Comparison of ENCODE assay signal across 9 cellular contexts in genomic region chr20:14336667-14337066, GRCh38. TPM values are rescaled to one million over a fixed set of nuclear protein-coding genes. Genes with fewer than 3 reads are reported as not detected.
A peak's percentile ranks its signal among the peaks of the same experiment; 100 is the strongest.
DNase-seq lines count a peak whose midpoint lies in the region; ATAC-seq lines count a peak whose summit lies in the region.
"Had no signal": no experiment of that assay in that cellular context is flagged by ENCODE, and none has a peak within 500 bp of the region (broad histone marks: within the 10 kb centered on the region; RNA-seq: fewer than 3 reads in every experiment).

No MANE protein-coding gene starts in this region.

- peaks cover 30% of the 10 kb centered on the region for H3K4me1 ChIP-seq in iPS-18a (ENCODE audit: control insufficient read depth, low read depth, low read length)
- peaks cover 0 to 12% (median 6%) of the 10 kb centered on the region in 3 donors for H3K4me1 ChIP-seq in skeletal muscle tissue (ENCODE audit: control insufficient read depth in 3 of 3, insufficient read depth in 3 of 3, low read length in 3 of 3)

- H3K4me1 Mint-ChIP-seq in activated naive CD8-positive, alpha-beta T cell treated with anti-CD3 and anti-CD28 coated beads for 36 hours, result no peaks in the 10 kb centered on the region

- H3K27ac ChIP-seq in iPS-18a (ENCODE audit: low read length) (no peak overlapping the region), skeletal muscle tissue (ENCODE audit: low read depth, low read length) (peak overlapping the region; percentile 59)

- peak overlapping the region; percentile 4; the same call in 1 of the 2 replicates for H3K4me3 ChIP-seq in H7 (ENCODE audit: insufficient read depth, low read depth, low read length)
- peak overlapping the region; percentile 64 for H3K4me3 ChIP-seq in iPS-18a (ENCODE audit: low read length)
- peak overlapping the region; percentile 68 to 78 (median 70) for H3K4me3 ChIP-seq in skeletal muscle tissue (ENCODE audit: low read length in 3 of 3)

- ATAC-seq in HG03520 (IDR thresholded peaks at IDR 0.05; ENCODE audit: unreplicated experiment), result no peak

- H3K9ac ChIP-seq in iPS-18a (ENCODE audit: low read length), result peak overlapping the region; percentile 43
- H3K9ac ChIP-seq in skeletal muscle tissue (ENCODE audit: low read depth in 1 of 3, low read length in 3 of 3), result peak overlapping the region; percentile 63 to 80 (median 69)

- H3K9me3 Mint-ChIP-seq in activated naive CD8-positive, alpha-beta T cell treated with anti-CD3 and anti-CD28 coated beads for 36 hours, result peaks cover 2% of the 10 kb centered on the region

- peaks cover 7% of the 10 kb centered on the region for H3K27me3 Mint-ChIP-seq in activated naive CD8-positive, alpha-beta T cell treated with anti-CD3 and anti-CD28 coated beads for 36 hours

- H3K36me3 ChIP-seq in H7 (replicated peaks; ENCODE audit: control insufficient read depth, insufficient read depth, low read length) (no peaks in the 10 kb centered on the region), iPS-18a (ENCODE audit: control insufficient read depth, low read depth, low read length) (no peaks in the 10 kb centered on the region), skeletal muscle tissue (ENCODE audit: control insufficient read depth in 3 of 3, insufficient read depth in 3 of 3, low read length in 3 of 3) (no peaks in the 10 kb centered on the region)

- no peaks in the 10 kb centered on the region for H3K36me3 Mint-ChIP-seq in activated naive CD8-positive, alpha-beta T cell treated with anti-CD3 and anti-CD28 coated beads for 36 hours

- H3K27me3 ChIP-seq in H7 (ENCODE audit: control insufficient read depth, insufficient read depth, low read length), result peaks cover under 1% of the 10 kb centered on the region
- peaks cover 7% of the 10 kb centered on the region for H3K27me3 ChIP-seq in iPS-18a (ENCODE audit: control insufficient read depth, insufficient read depth, low read length)
- no peaks in the 10 kb centered on the region for H3K27me3 ChIP-seq in skeletal muscle tissue (ENCODE audit: control insufficient read depth in 3 of 3, insufficient read depth in 3 of 3, low read length in 3 of 3)

- DNase-seq in H7 (no peak), SW480 (ENCODE audit: low spot score) (peak; percentile 38), AG08396 (ENCODE audit: low spot score) (no peak), epidermal melanocyte (ENCODE audit: insufficient read length, low spot score) (no peak)
- no peak for DNase-seq in activated naive CD8-positive, alpha-beta T cell treated with anti-CD3 and anti-CD28 coated beads for 36 hours
- DNase-seq: stimulated activated CD4-positive, alpha-beta T cell treated with anti-CD3 and anti-CD28 coated beads, Interleukin-2, amount 100 ng/mL, for 24 hours had no signal

- no peak overlapping the region for H3K4me3 Mint-ChIP-seq in activated naive CD8-positive, alpha-beta T cell treated with anti-CD3 and anti-CD28 coated beads for 36 hours

- H3K27ac Mint-ChIP-seq in activated naive CD8-positive, alpha-beta T cell treated with anti-CD3 and anti-CD28 coated beads for 36 hours, result no peak overlapping the region

- H3K9me3 ChIP-seq in iPS-18a (ENCODE audit: control insufficient read depth, low read depth, low read length) (no peaks in the 10 kb centered on the region), skeletal muscle tissue (ENCODE audit: control insufficient read depth in 3 of 3, low read length in 3 of 3) (no peaks in the 10 kb centered on the region)

RNA-seq across cellular contexts. Expression of gene FLRT3, which starts 0.7 kb away (rescaled TPM):
- 1.7 and 3.2 TPM in 2 replicates for total RNA-seq in H7 (2014; rRNA removed; shearing (Covaris generic))
- total RNA-seq in skeletal muscle tissue, result 9.4 TPM
- total RNA-seq in activated naive CD8-positive, alpha-beta T cell treated with anti-CD3 and anti-CD28 coated beads for 36 hours, result not detected

Comparison
In these comparisons a context has a peak if more than half of its experiments do, and no peak if none do; other contexts are left out.
1. H3K4me3 ChIP-seq: peak in every context shown above with its lines; median percentile 70 in skeletal muscle tissue; 64 in iPS-18a; 4 in H7.